In genomic region chr10:19705273-19705672, GRCh38 we compare ENCODE assay signal across 29 cellular contexts.
"Had no signal": no experiment of that assay in that cellular context is flagged by ENCODE, and none has a peak within 500 bp of the region (broad histone marks: within the 10 kb centered on the region; RNA-seq: fewer than 3 reads in every experiment).

No MANE protein-coding gene starts in this region.

- H3K36me3 ChIP-seq: adrenal gland, Peyer's patch had no signal

- H3K4me3 ChIP-seq: adrenal gland, body of pancreas, Peyer's patch had no signal

- H3K27me3 ChIP-seq: adrenal gland, body of pancreas, Peyer's patch had no signal

- H3K4me1 ChIP-seq: adrenal gland, body of pancreas, Peyer's patch had no signal

- DNase-seq: activated B cell treated with CpG ODN at 0.5 μM for 24 hours; activated CD4-positive, alpha-beta memory T cell treated with anti-CD3 and anti-CD28 coated beads for 36 hours; activated CD4-positive, alpha-beta T cell treated with anti-CD3 and anti-CD28 coated beads for 4 hours; activated CD4-positive, alpha-beta T cell treated with anti-CD3 and anti-CD28 coated beads, Interleukin-2, amount 50 U/mL, for 1 hour; activated CD4-positive, CD25-positive, alpha-beta regulatory T cell treated with anti-CD3 and anti-CD28 coated beads, Interleukin-2, amount 50 U/mL, for 72 hours; activated CD8-positive, alpha-beta memory T cell treated with anti-CD3 and anti-CD28 coated beads, Interleukin-2, amount 50 U/mL, for 4 hours; activated gamma-delta T cell treated with Interleukin-2 at 50 U/mL for 16 hours; activated naive CD4-positive, alpha-beta T cell treated with anti-CD3 and anti-CD28 coated beads for 36 hours; activated T-cell treated with anti-CD3 and anti-CD28 coated beads for 4 hours; activated T-cell treated with anti-CD3 and anti-CD28 coated beads, Interleukin-2, amount 50 U/mL, for 4 hours; adrenal gland; body of pancreas; KG1; NCI-H1105 treated with DMSO at 0.1 percent for 48 hours; NCI-H1436; NCI-H1694; NCI-H2029; NCI-H345; NCI-H524 treated with DMSO at 0.1 percent for 48 hours; NK-92 treated with Interleukin-12 subunit alpha and Interleukin-12 subunit beta, amount 100 ng/mL, for 24 hours; PC-3; Peyer's patch; RPMI8226; SW 1271; T-helper 1 cell; T-helper 2 cell; T-helper 9 cell had no signal

- ATAC-seq: activated naive CD4-positive, alpha-beta T cell treated with anti-CD3 and anti-CD28 coated beads, Interleukin-2, amount 50 U/mL, for 72 hours; activated T-cell treated with anti-CD3 and anti-CD28 coated beads, Interleukin-2, amount 50 U/mL, for 4 hours; body of pancreas; PC-3 had no signal

- H3K27ac ChIP-seq: adrenal gland, body of pancreas, Peyer's patch, VCaP had no signal

- H3K9me3 ChIP-seq: adrenal gland, body of pancreas, Peyer's patch had no signal
